ENCODE assay signal across 8 cellular contexts in the genomic region with DNA sequence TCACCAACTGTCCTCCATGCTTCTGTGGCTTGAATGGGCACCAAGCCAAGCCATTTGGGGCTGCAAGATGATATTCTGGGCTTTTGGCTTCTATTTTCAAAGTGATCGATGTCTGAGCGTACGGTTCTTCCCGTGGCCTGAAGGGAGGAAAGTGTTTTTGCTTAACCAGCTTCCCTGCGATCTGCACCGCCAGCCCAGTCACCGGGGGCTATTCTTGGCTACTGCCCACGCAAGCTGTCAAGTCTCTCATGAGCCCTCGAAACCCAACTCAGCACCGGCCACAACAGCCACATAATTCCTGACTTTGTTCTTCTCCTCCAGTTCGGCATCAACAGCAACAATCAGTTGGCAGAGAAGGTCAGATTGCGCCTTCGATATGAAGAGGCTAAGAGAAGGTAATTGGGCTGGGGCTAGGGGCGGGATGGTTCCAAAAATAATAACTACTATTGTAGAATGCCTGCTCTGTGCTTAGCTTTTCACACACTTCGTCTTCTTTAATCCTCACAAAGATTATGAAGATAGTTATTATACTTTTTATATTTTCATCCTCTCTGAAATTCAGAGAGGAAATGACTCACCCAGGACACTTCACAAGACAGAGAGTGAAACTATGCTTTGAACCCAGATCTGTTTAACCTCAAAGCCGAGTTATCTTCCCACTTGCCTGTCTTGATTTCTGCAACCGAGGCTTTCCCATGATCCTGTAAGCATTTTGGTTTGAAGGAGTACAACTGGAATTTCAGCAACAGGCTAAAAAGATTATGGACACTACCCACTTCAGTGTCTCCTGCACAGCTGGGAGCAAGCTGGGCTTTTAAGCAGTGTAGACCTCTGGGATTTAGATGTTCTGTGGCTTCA.
A peak's percentile ranks its signal among the peaks of the same experiment; 100 is the strongest.
DNase-seq lines count a peak whose midpoint lies in the region; ATAC-seq, FAIRE-seq and TF ChIP-seq lines count a peak whose summit lies in the region.

No MANE protein-coding gene starts in this region.

- no peak for DNase-seq in GM18507 (ENCODE audit: extremely low spot score, insufficient read length, low read depth)
- peak; percentile 26 for DNase-seq in HT-29 (ENCODE audit: low spot score)
- peak; percentile 13 to 30 for DNase-seq in activated T-cell treated with anti-CD3 and anti-CD28 coated beads, Interleukin-2, amount 50 U/mL, for 72 hours
- DNase-seq in myocyte (ENCODE audit: low read depth), result peak; percentile 69
- no peak for DNase-seq in glutamatergic neuron
- DNase-seq in GDM1 (lab: John Stamatoyannopoulos, UW), result no peak

- ATAC-seq in activated T-cell treated with anti-CD3 and anti-CD28 coated beads, Interleukin-2, amount 50 U/mL, for 72 hours (replicated peaks in 1 of 2), result peak; percentile 75 to 76
- no peak for ATAC-seq in HG03342 (IDR thresholded peaks at IDR 0.05; ENCODE audit: unreplicated experiment)
- no peak for ATAC-seq in GM18520 (IDR thresholded peaks at IDR 0.05; ENCODE audit: unreplicated experiment)

- peaks cover 33% of the 10 kb centered on the region for H3K4me1 Mint-ChIP-seq in activated T-cell treated with anti-CD3 and anti-CD28 coated beads, Interleukin-2, amount 50 U/mL, for 72 hours (ENCODE audit: low read depth)
- peaks cover 11% of the 10 kb centered on the region for H3K4me1 Mint-ChIP-seq in glutamatergic neuron (ENCODE audit: low read depth, unreplicated experiment)

- peak; percentile 60 for FAIRE-seq in GM18507 (lab: Jason Lieb, UNC)

- TF ChIP-seq CTCF in glutamatergic neuron (IDR thresholded peaks at IDR 0.05; ENCODE audit: partially characterized antibody, unreplicated experiment), result no peak

- peaks cover 32% of the 10 kb centered on the region for H3K27me3 Mint-ChIP-seq in activated T-cell treated with anti-CD3 and anti-CD28 coated beads, Interleukin-2, amount 50 U/mL, for 72 hours (ENCODE audit: low read depth)
- peaks cover 19% of the 10 kb centered on the region for H3K27me3 Mint-ChIP-seq in glutamatergic neuron (ENCODE audit: unreplicated experiment)

- H3K27ac Mint-ChIP-seq in activated T-cell treated with anti-CD3 and anti-CD28 coated beads, Interleukin-2, amount 50 U/mL, for 72 hours, result no peak overlapping the region
- H3K27ac Mint-ChIP-seq in glutamatergic neuron (ENCODE audit: unreplicated experiment), result no peak overlapping the region

- H3K9me3 Mint-ChIP-seq in activated T-cell treated with anti-CD3 and anti-CD28 coated beads, Interleukin-2, amount 50 U/mL, for 72 hours, result no peaks in the 10 kb centered on the region
- H3K9me3 Mint-ChIP-seq in glutamatergic neuron (ENCODE audit: unreplicated experiment), result peaks cover 10% of the 10 kb centered on the region

- no peaks in the 10 kb centered on the region for H3K36me3 Mint-ChIP-seq in activated T-cell treated with anti-CD3 and anti-CD28 coated beads, Interleukin-2, amount 50 U/mL, for 72 hours (ENCODE audit: insufficient read depth in 2 of 2)
- H3K36me3 Mint-ChIP-seq in glutamatergic neuron (ENCODE audit: unreplicated experiment), result no peaks in the 10 kb centered on the region

- peak overlapping the region; percentile 49 to 76 for H3K4me3 Mint-ChIP-seq in activated T-cell treated with anti-CD3 and anti-CD28 coated beads, Interleukin-2, amount 50 U/mL, for 72 hours
- no peak overlapping the region for H3K4me3 Mint-ChIP-seq in glutamatergic neuron (ENCODE audit: unreplicated experiment)

Comparison
In these comparisons a context has a peak if more than half of its experiments do, and no peak if none do; other contexts are left out.
1. DNase-seq: peak in HT-29 (single experiment), activated T-cell treated with anti-CD3 and anti-CD28 coated beads, Interleukin-2, amount 50 U/mL, for 72 hours (2 of 2) and myocyte (single experiment); none in GM18507 (single experiment), glutamatergic neuron (single experiment) and GDM1 (single experiment).
2. ATAC-seq: peak in activated T-cell treated with anti-CD3 and anti-CD28 coated beads, Interleukin-2, amount 50 U/mL, for 72 hours (2 of 2); none in HG03342 (single experiment) and GM18520 (single experiment).